In genomic region chr12:2638273-2639019, GRCh38 we compare ENCODE assay signal across 1 cellular context.
TF ChIP-seq lines count a peak whose summit lies in the region.

No MANE protein-coding gene starts in this region.

TF ChIP-seq in HepG2, 621 proteins besides CTCF, POLR2A, EP300 and RAD21 (continued from another document):
- TF ChIP-seq ZNF142 (CRISPR knock-in tag; IDR thresholded peaks at IDR 0.05) (no peak), HMG20B (CRISPR knock-in tag; conservative IDR thresholded peaks at IDR 0.05) (no peak), SNRNP70 (IDR thresholded peaks at IDR 0.05; ENCODE audit: low read depth, low read length) (no peak), SRSF9 (IDR thresholded peaks at IDR 0.05; ENCODE audit: borderline replicate concordance, insufficient read depth, low read depth, low read length, poor library complexity, severe bottlenecking) (no peak), RAD51 (IDR thresholded peaks at IDR 0.05; ENCODE audit: borderline replicate concordance) (peak; percentile 85), ZNF180 (CRISPR knock-in tag; IDR thresholded peaks at IDR 0.05; ENCODE audit: borderline replicate concordance, low read depth) (no peak), BHLHE40 (IDR thresholded peaks at IDR 0.05; ENCODE audit: low read length) (no peak), USF2 (IDR thresholded peaks at IDR 0.05; ENCODE audit: low read depth, low read length) (peak; percentile 63), USF2 (CRISPR knock-in tag; IDR thresholded peaks at IDR 0.05; ENCODE audit: borderline replicate concordance) (no peak), THAP11 (CRISPR knock-in tag; IDR thresholded peaks at IDR 0.05) (no peak), CBX5 (CRISPR knock-in tag; IDR thresholded peaks at IDR 0.05; ENCODE audit: borderline replicate concordance) (no peak), ZNF776 (CRISPR knock-in tag; IDR thresholded peaks at IDR 0.05) (no peak), CCDC6 (CRISPR knock-in tag; IDR thresholded peaks at IDR 0.05) (no peak), MED8 (CRISPR knock-in tag; IDR thresholded peaks at IDR 0.05; ENCODE audit: insufficient replicate concordance) (no peak)
